8 cellular contexts compared by ENCODE assay signal in the genomic region with DNA sequence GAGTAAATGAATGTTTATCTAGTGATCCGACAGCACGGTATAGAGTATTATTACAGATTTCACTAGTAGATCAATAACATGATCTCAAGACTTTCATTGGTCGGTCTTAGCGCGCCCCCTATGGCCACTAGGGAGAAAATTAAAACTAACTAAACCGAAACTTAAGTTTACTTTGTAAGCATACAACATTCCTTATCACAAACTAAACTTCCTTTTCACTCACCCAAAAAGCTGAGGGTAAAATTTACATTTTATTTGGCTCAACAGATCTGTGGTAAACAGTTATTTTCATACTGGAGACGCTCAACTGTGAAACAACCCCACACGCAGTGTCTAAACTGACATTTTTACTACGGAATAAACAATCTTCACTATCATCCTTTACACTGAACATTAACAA.
A peak's percentile ranks its signal among the peaks of the same experiment; 100 is the strongest.
DNase-seq lines count a peak whose midpoint lies in the region; ATAC-seq and TF ChIP-seq lines count a peak whose summit lies in the region.

No MANE protein-coding gene starts in this region.

- no peak overlapping the region for H2BK12ac ChIP-seq in neuronal stem cell (ENCODE audit: low read length)

- H3K14ac ChIP-seq in neuronal stem cell (ENCODE audit: low read length) = no peak overlapping the region

- no peak overlapping the region for H4K8ac ChIP-seq in neuronal stem cell (ENCODE audit: low read depth, low read length)

- H3K9me3 Mint-ChIP-seq in endodermal cell = peaks cover 15% of the 10 kb centered on the region

- H2AFZ ChIP-seq in neuronal stem cell (ENCODE audit: low read length) = peak overlapping the region; percentile 80

- DNase-seq in OCI-M1 (lab: John Stamatoyannopoulos, UW) (peak; percentile 75), endodermal cell (peak; percentile 64), neuronal stem cell (ENCODE audit: low spot score) (peak; percentile 37), Kasumi-1 (lab: John Stamatoyannopoulos, UW) (no peak), T-helper 17 cell (no peak)

- H2BK120ac ChIP-seq in neuronal stem cell (ENCODE audit: low read depth, low read length) = no peak overlapping the region

- 57 to 77% methylated on average over 5 to 9 of the region's 9 CpGs for WGBS in endodermal cell (ENCODE audit: insufficient coverage in 1 of 2, insufficient read length in 1 of 2), 2 experiments
- WGBS in neuronal stem cell (ENCODE audit: extremely low coverage in 2 of 2, insufficient read length in 2 of 2, insufficient replicate concordance in 1 of 2), 2 donors = no CpG with 5 or more reads among the region's 9 CpGs

- H3K27ac Mint-ChIP-seq in endodermal cell = no peak overlapping the region
- H3K27ac Mint-ChIP-seq in T-helper 17 cell = no peak overlapping the region

- H4K91ac ChIP-seq in neuronal stem cell (ENCODE audit: low read depth, low read length, poor library complexity) = no peak overlapping the region

- H3K27ac ChIP-seq in 22Rv1 = peak overlapping the region; percentile 71
- H3K27ac ChIP-seq in endodermal cell (ENCODE audit: low read depth, low read length) = no peak overlapping the region
- H3K27ac ChIP-seq in neuronal stem cell (replicated peaks; ENCODE audit: low read length) = no peak overlapping the region

- H3K9ac ChIP-seq in endodermal cell (ENCODE audit: extremely low read depth, low read length, poor library complexity, severe bottlenecking) (no peak overlapping the region), neuronal stem cell (ENCODE audit: low read depth, low read length, poor library complexity) (no peak overlapping the region)

- no peak overlapping the region for H3K23ac ChIP-seq in neuronal stem cell (ENCODE audit: low read depth, low read length, poor library complexity)

- no peak overlapping the region for H3K4ac ChIP-seq in neuronal stem cell (ENCODE audit: low read length)

- no peaks in the 10 kb centered on the region for H3K79me1 ChIP-seq in neuronal stem cell (ENCODE audit: low read depth, low read length)

- TF ChIP-seq CTCF in 22Rv1 (IDR thresholded peaks at IDR 0.05) = peak; percentile 85
- peak; percentile 60; the same call in 2 of the 3 replicates for TF ChIP-seq CTCF in GM12872 (IDR thresholded peaks at IDR 0.05; ENCODE audit: insufficient read depth, low read depth, low read length)
- TF ChIP-seq CTCF in endodermal cell (conservative IDR thresholded peaks at IDR 0.05) = peak; percentile 95

- no peak overlapping the region for H3K4me2 ChIP-seq in neuronal stem cell (ENCODE audit: insufficient read depth, low read length, poor library complexity, severe bottlenecking)

- H2AK5ac ChIP-seq in neuronal stem cell (ENCODE audit: low read depth, low read length) = no peak overlapping the region

- H3K18ac ChIP-seq in neuronal stem cell (ENCODE audit: low read length) = no peak overlapping the region

- no peak overlapping the region for H3K4me3 ChIP-seq in endodermal cell (ENCODE audit: low read length)
- no peak overlapping the region for H3K4me3 ChIP-seq in neuronal stem cell (ENCODE audit: low read length in 2 of 2)

- ATAC-seq in HG02852 (IDR thresholded peaks at IDR 0.05; ENCODE audit: unreplicated experiment) (peak; percentile 47), T-helper 17 cell (no peak)

- H2BK5ac ChIP-seq in neuronal stem cell (ENCODE audit: low read length) = no peak overlapping the region

- H3K4me3 Mint-ChIP-seq in endodermal cell (peak overlapping the region; percentile 38), T-helper 17 cell (no peak overlapping the region)

- no peaks in the 10 kb centered on the region for H3K36me3 Mint-ChIP-seq in endodermal cell (ENCODE audit: low read depth)
- no peaks in the 10 kb centered on the region for H3K36me3 Mint-ChIP-seq in T-helper 17 cell (ENCODE audit: low read depth)

- no peaks in the 10 kb centered on the region for H3K4me1 ChIP-seq in endodermal cell (ENCODE audit: control insufficient read depth, insufficient read depth, low read length)
- H3K4me1 ChIP-seq in neuronal stem cell (ENCODE audit: control insufficient read depth in 2 of 2, insufficient read depth in 1 of 2, low read depth in 1 of 2, low read length in 2 of 2) = no peaks in the 10 kb centered on the region

- H3K27me3 Mint-ChIP-seq in endodermal cell (ENCODE audit: insufficient read depth) (no peaks in the 10 kb centered on the region), T-helper 17 cell (no peaks in the 10 kb centered on the region)

- H3K4me1 Mint-ChIP-seq in endodermal cell (no peaks in the 10 kb centered on the region), T-helper 17 cell (no peaks in the 10 kb centered on the region)

- H3K9me3 ChIP-seq in endodermal cell (ENCODE audit: control insufficient read depth, low read length) (no peaks in the 10 kb centered on the region), neuronal stem cell (replicated peaks in 1 of 2; ENCODE audit: control insufficient read depth in 2 of 2, insufficient read depth in 1 of 2, low read depth in 1 of 2, low read length in 2 of 2) (no peaks in the 10 kb centered on the region), T-helper 17 cell (ENCODE audit: control insufficient read depth, low read length, poor library complexity, severe bottlenecking) (no peaks in the 10 kb centered on the region)

- no peak overlapping the region for H2BK15ac ChIP-seq in neuronal stem cell (ENCODE audit: low read length)

- H3K36me3 ChIP-seq in endodermal cell (ENCODE audit: control insufficient read depth, insufficient read depth, low read length) (no peaks in the 10 kb centered on the region), neuronal stem cell (replicated peaks in 1 of 2; ENCODE audit: control insufficient read depth in 2 of 2, insufficient read depth in 2 of 2, low read length in 2 of 2) (no peaks in the 10 kb centered on the region)

- H3K27me3 ChIP-seq in endodermal cell (ENCODE audit: control insufficient read depth, insufficient read depth, low read length, poor library complexity, severe bottlenecking) = no peaks in the 10 kb centered on the region
- no peaks in the 10 kb centered on the region for H3K27me3 ChIP-seq in neuronal stem cell (ENCODE audit: control insufficient read depth in 3 of 3, insufficient read depth in 3 of 3, low read depth in 1 of 3, low read length in 3 of 3)

Comparison
In these comparisons a context has a peak if more than half of its experiments do, and no peak if none do; other contexts are left out.
1. DNase-seq: peak in OCI-M1 (single experiment), endodermal cell (single experiment) and neuronal stem cell (single experiment); none in Kasumi-1 (0 of 2) and T-helper 17 cell (0 of 3).
2. Peak in every context shown above with its lines, with median percentiles within 50 percentile points of each other: CTCF ChIP-seq.